In the genomic region with DNA sequence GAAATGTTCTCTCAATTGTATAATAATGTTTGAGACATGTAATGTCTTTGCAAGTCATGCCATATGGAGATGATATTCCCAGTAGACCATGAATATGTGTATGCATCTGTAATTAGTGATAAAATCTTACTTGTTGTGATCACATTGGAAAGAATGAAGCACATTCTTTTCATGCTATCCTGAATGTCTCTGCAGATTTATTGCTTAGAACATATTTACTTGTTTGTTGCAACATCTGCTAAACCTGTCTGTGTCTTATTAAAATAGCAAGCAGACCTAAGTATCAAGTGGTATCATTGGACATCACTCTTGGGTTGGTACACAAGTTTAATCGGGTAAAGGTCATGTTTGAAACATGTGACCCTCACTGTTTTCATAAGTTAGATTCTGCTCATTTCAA, we compare ENCODE assay signal across 20 cellular contexts.
A peak's percentile ranks its signal among the peaks of the same experiment; 100 is the strongest.
DNase-seq lines count a peak whose midpoint lies in the region; ATAC-seq and TF ChIP-seq lines count a peak whose summit lies in the region.
"Had no signal": no experiment of that assay in that cellular context is flagged by ENCODE, and none has a peak within 500 bp of the region (broad histone marks: within the 10 kb centered on the region; RNA-seq: fewer than 3 reads in every experiment).

No MANE protein-coding gene starts in this region.

- CTCF ChIA-PET in WTC11 (lab: Charles Lee): no interaction called here

- no peak for ATAC-seq in WTC11

- H3K4me3 ChIP-seq in adipocyte (ENCODE audit: low read length) (no peak overlapping the region), fibroblast of villous mesenchyme (ENCODE audit: low read depth, low read length) (no peak overlapping the region)

- H3K9me3 Mint-ChIP-seq in WTC11 (no peaks in the 10 kb centered on the region), type B pancreatic cell (no peaks in the 10 kb centered on the region)
- H3K9me3 Mint-ChIP-seq: CD8-positive, alpha-beta memory T cell had no signal

- no peaks in the 10 kb centered on the region for H3K36me3 ChIP-seq in adipocyte (ENCODE audit: control insufficient read depth, insufficient read depth, low read length, severe bottlenecking)

- H3K4me1 Mint-ChIP-seq in WTC11 (no peaks in the 10 kb centered on the region), type B pancreatic cell (ENCODE audit: unreplicated experiment) (no peaks in the 10 kb centered on the region)

- no peaks in the 10 kb centered on the region for H3K9me3 ChIP-seq in adipocyte (ENCODE audit: control insufficient read depth, low read length)

- H3K9ac ChIP-seq in adipocyte (ENCODE audit: low read length): no peak overlapping the region

- DNase-seq in GM04504 (ENCODE audit: low read depth) (peak; percentile 23), adipocyte (ENCODE audit: low read depth) (peak; percentile 86), fibroblast of villous mesenchyme (ENCODE audit: low read depth) (peak; percentile 66), WTC11 (ENCODE audit: low spot score) (no peak), HUDEP-2 (lab: John Stamatoyannopoulos, UW; ENCODE audit: unreplicated experiment in 76 of 76) (no peak), type B pancreatic cell (ENCODE audit: extremely low spot score, unreplicated experiment) (no peak)
- DNase-seq in activated CD4-positive, CD25-positive, alpha-beta regulatory T cell (lab: John Stamatoyannopoulos, UW): no peak
- DNase-seq: ACHN; AML-193; Calu3; CD8-positive, alpha-beta memory T cell; GDM1; KG1; NCI-H1092; NCI-H146; NCI-H2081 treated with DMSO at 0.1 percent for 48 hours; NCI-H446 treated with DMSO at 0.1 percent for 48 hours; NCI-H526 treated with DMSO at 0.1 percent for 48 hours; SHP77; SW 1271 had no signal

- H3K27me3 Mint-ChIP-seq in WTC11 (ENCODE audit: low read depth) (no peaks in the 10 kb centered on the region; the same call in 1 of the 2 replicates), type B pancreatic cell (no peaks in the 10 kb centered on the region)

- H3K27me3 ChIP-seq in adipocyte (replicated peaks; ENCODE audit: control insufficient read depth, insufficient read depth, low read length): no peaks in the 10 kb centered on the region

- H3K36me3 Mint-ChIP-seq in WTC11 (no peaks in the 10 kb centered on the region), type B pancreatic cell (no peaks in the 10 kb centered on the region)
- H3K36me3 Mint-ChIP-seq: CD8-positive, alpha-beta memory T cell had no signal

- peaks cover 10% of the 10 kb centered on the region for H3K4me1 ChIP-seq in adipocyte (ENCODE audit: control insufficient read depth, insufficient read depth, low read length)

- POLR2A ChIA-PET in WTC11 (lab: Charles Lee): no interaction called here

- H3K27ac Mint-ChIP-seq in WTC11: no peak overlapping the region
- no peak overlapping the region for H3K27ac Mint-ChIP-seq in type B pancreatic cell
- H3K27ac Mint-ChIP-seq: CD8-positive, alpha-beta memory T cell had no signal

- H3K4me3 Mint-ChIP-seq in WTC11: no peak overlapping the region
- no peak overlapping the region for H3K4me3 Mint-ChIP-seq in type B pancreatic cell
- H3K4me3 Mint-ChIP-seq: CD8-positive, alpha-beta memory T cell had no signal

- no peak for TF ChIP-seq CTCF in fibroblast of villous mesenchyme (IDR thresholded peaks at IDR 0.05; ENCODE audit: insufficient read depth, low read depth, low read length)
- TF ChIP-seq CTCF in WTC11 (IDR thresholded peaks at IDR 0.05): no peak
- TF ChIP-seq CTCF in type B pancreatic cell (conservative IDR thresholded peaks at IDR 0.05): no peak

TF ChIP-seq in WTC11, 78 proteins besides CTCF, POLR2A, EP300 and RAD21:
- TF ChIP-seq, protein P1, sequence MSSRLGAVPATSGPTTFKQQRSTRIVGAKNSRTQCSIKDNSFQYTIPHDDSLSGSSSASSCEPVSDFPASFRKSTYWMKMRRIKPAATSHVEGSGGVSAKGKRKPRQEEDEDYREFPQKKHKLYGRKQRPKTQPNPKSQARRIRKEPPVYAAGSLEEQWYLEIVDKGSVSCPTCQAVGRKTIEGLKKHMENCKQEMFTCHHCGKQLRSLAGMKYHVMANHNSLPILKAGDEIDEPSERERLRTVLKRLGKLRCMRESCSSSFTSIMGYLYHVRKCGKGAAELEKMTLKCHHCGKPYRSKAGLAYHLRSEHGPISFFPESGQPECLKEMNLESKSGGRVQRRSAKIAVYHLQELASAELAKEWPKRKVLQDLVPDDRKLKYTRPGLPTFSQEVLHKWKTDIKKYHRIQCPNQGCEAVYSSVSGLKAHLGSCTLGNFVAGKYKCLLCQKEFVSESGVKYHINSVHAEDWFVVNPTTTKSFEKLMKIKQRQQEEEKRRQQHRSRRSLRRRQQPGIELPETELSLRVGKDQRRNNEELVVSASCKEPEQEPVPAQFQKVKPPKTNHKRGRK (CRISPR knock-in tag; IDR thresholded peaks at IDR 0.05; ENCODE audit: borderline replicate concordance): no peak
- TF ChIP-seq, protein P2, sequence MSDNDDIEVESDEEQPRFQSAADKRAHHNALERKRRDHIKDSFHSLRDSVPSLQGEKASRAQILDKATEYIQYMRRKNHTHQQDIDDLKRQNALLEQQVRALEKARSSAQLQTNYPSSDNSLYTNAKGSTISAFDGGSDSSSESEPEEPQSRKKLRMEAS (CRISPR knock-in tag; IDR thresholded peaks at IDR 0.05): no peak
- TF ChIP-seq ZNF232 (CRISPR knock-in tag; IDR thresholded peaks at IDR 0.05) (no peak), CREM (CRISPR knock-in tag; IDR thresholded peaks at IDR 0.05) (no peak), CREB1 (CRISPR knock-in tag; IDR thresholded peaks at IDR 0.05) (no peak), OVOL2 (CRISPR knock-in tag; IDR thresholded peaks at IDR 0.05; ENCODE audit: borderline replicate concordance) (no peak), NFE2L1 (CRISPR knock-in tag; IDR thresholded peaks at IDR 0.05) (no peak), JUN (CRISPR knock-in tag; IDR thresholded peaks at IDR 0.05) (no peak), ZNF219 (CRISPR knock-in tag; IDR thresholded peaks at IDR 0.05; ENCODE audit: borderline replicate concordance) (no peak), TEAD1 (CRISPR knock-in tag; IDR thresholded peaks at IDR 0.05) (no peak), MXD4 (CRISPR knock-in tag; IDR thresholded peaks at IDR 0.05; ENCODE audit: borderline replicate concordance) (no peak), ELF4 (CRISPR knock-in tag; IDR thresholded peaks at IDR 0.05; ENCODE audit: low read depth) (no peak)
- TF ChIP-seq, protein P3, sequence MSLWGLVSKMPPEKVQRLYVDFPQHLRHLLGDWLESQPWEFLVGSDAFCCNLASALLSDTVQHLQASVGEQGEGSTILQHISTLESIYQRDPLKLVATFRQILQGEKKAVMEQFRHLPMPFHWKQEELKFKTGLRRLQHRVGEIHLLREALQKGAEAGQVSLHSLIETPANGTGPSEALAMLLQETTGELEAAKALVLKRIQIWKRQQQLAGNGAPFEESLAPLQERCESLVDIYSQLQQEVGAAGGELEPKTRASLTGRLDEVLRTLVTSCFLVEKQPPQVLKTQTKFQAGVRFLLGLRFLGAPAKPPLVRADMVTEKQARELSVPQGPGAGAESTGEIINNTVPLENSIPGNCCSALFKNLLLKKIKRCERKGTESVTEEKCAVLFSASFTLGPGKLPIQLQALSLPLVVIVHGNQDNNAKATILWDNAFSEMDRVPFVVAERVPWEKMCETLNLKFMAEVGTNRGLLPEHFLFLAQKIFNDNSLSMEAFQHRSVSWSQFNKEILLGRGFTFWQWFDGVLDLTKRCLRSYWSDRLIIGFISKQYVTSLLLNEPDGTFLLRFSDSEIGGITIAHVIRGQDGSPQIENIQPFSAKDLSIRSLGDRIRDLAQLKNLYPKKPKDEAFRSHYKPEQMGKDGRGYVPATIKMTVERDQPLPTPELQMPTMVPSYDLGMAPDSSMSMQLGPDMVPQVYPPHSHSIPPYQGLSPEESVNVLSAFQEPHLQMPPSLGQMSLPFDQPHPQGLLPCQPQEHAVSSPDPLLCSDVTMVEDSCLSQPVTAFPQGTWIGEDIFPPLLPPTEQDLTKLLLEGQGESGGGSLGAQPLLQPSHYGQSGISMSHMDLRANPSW (CRISPR knock-in tag; conservative IDR thresholded peaks at IDR 0.05; ENCODE audit: low read depth): no peak
- TF ChIP-seq, protein P4, sequence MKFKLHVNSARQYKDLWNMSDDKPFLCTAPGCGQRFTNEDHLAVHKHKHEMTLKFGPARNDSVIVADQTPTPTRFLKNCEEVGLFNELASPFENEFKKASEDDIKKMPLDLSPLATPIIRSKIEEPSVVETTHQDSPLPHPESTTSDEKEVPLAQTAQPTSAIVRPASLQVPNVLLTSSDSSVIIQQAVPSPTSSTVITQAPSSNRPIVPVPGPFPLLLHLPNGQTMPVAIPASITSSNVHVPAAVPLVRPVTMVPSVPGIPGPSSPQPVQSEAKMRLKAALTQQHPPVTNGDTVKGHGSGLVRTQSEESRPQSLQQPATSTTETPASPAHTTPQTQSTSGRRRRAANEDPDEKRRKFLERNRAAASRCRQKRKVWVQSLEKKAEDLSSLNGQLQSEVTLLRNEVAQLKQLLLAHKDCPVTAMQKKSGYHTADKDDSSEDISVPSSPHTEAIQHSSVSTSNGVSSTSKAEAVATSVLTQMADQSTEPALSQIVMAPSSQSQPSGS (CRISPR knock-in tag; IDR thresholded peaks at IDR 0.05; ENCODE audit: borderline replicate concordance, low read depth): no peak
- TF ChIP-seq, protein P5, sequence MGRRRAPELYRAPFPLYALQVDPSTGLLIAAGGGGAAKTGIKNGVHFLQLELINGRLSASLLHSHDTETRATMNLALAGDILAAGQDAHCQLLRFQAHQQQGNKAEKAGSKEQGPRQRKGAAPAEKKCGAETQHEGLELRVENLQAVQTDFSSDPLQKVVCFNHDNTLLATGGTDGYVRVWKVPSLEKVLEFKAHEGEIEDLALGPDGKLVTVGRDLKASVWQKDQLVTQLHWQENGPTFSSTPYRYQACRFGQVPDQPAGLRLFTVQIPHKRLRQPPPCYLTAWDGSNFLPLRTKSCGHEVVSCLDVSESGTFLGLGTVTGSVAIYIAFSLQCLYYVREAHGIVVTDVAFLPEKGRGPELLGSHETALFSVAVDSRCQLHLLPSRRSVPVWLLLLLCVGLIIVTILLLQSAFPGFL (CRISPR knock-in tag; IDR thresholded peaks at IDR 0.05; ENCODE audit: borderline replicate concordance): no peak
- TF ChIP-seq, protein P6, sequence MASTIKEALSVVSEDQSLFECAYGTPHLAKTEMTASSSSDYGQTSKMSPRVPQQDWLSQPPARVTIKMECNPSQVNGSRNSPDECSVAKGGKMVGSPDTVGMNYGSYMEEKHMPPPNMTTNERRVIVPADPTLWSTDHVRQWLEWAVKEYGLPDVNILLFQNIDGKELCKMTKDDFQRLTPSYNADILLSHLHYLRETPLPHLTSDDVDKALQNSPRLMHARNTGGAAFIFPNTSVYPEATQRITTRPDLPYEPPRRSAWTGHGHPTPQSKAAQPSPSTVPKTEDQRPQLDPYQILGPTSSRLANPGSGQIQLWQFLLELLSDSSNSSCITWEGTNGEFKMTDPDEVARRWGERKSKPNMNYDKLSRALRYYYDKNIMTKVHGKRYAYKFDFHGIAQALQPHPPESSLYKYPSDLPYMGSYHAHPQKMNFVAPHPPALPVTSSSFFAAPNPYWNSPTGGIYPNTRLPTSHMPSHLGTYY (CRISPR knock-in tag; IDR thresholded peaks at IDR 0.05): no peak

Comparison
In these comparisons a context has a peak if more than half of its experiments do, and no peak if none do; other contexts are left out.
1. DNase-seq: peak in GM04504 (single experiment), adipocyte (single experiment) and fibroblast of villous mesenchyme (single experiment); none in WTC11 (single experiment), activated CD4-positive, CD25-positive, alpha-beta regulatory T cell (0 of 4), HUDEP-2 (0 of 76) and type B pancreatic cell (single experiment).